21 cellular contexts compared by ENCODE assay signal in genomic region chr7:30561389-30561788, GRCh38.
"Had no signal": no experiment of that assay in that cellular context is flagged by ENCODE, and none has a peak within 500 bp of the region (broad histone marks: within the 10 kb centered on the region; RNA-seq: fewer than 3 reads in every experiment).

No MANE protein-coding gene starts in this region.

- H3K27ac Mint-ChIP-seq: activated naive CD4-positive, alpha-beta T cell treated with anti-CD3 and anti-CD28 coated beads, Interleukin-2, amount 50 U/mL, for 72 hours; naive thymus-derived CD4-positive, alpha-beta T cell had no signal

- H3K4me1 ChIP-seq: testis had no signal

- ATAC-seq: activated naive CD4-positive, alpha-beta T cell treated with anti-CD3 and anti-CD28 coated beads, Interleukin-2, amount 50 U/mL, for 72 hours; heart left ventricle; mucosa of descending colon; naive thymus-derived CD4-positive, alpha-beta T cell; stimulated activated naive CD8-positive, alpha-beta T cell treated with anti-CD3 and anti-CD28 coated beads, Interleukin-15, Interleukin-2, amounts not matched to agents 100 U/mL and 50 U/mL, for 24 hours had no signal

- H3K4me2 ChIP-seq: SK-N-SH had no signal

- H3K4me3 Mint-ChIP-seq: central memory CD8-positive, alpha-beta T cell; naive thymus-derived CD4-positive, alpha-beta T cell had no signal

- H3K9ac ChIP-seq: SK-N-SH had no signal

- DNase-seq: activated CD4-positive, alpha-beta T cell treated with anti-CD3 and anti-CD28 coated beads for 1 hour; activated CD4-positive, alpha-beta T cell treated with anti-CD3 and anti-CD28 coated beads, Interleukin-2, amount 50 U/mL, for 48 hours; activated gamma-delta T cell; activated T-cell treated with anti-CD3 and anti-CD28 coated beads, Interleukin-2, amount 50 U/mL, for 48 hours; amniotic stem cell; cortex of kidney; effector CD8-positive, alpha-beta T cell; heart left ventricle; left cardiac atrium; mucosa of descending colon; naive thymus-derived CD4-positive, alpha-beta T cell; SK-N-SH; stimulated activated CD4-positive, alpha-beta T cell treated with anti-CD3 and anti-CD28 coated beads, Interleukin-15, amount 100 ng/mL, for 24 hours; stimulated activated CD4-positive, alpha-beta T cell treated with anti-CD3 and anti-CD28 coated beads, Interleukin-4, amount 100 ng/mL, for 24 hours; stimulated activated naive CD8-positive, alpha-beta T cell treated with anti-CD3 and anti-CD28 coated beads, Interleukin-15, Interleukin-2, amounts not matched to agents 100 U/mL and 50 U/mL, for 24 hours; T-helper 1 cell; testis had no signal

- H3K27me3 Mint-ChIP-seq: central memory CD8-positive, alpha-beta T cell; naive thymus-derived CD4-positive, alpha-beta T cell had no signal

- H3K4me3 ChIP-seq: heart left ventricle, lung, mucosa of descending colon, testis had no signal

- H3K27ac ChIP-seq: heart left ventricle, neutrophil, testis had no signal

- H3K4me1 Mint-ChIP-seq: central memory CD8-positive, alpha-beta T cell had no signal

- H3K27me3 ChIP-seq: heart left ventricle, neutrophil, testis had no signal

- H3K9me3 ChIP-seq: heart left ventricle, mucosa of descending colon, neutrophil, SK-N-SH, testis had no signal
